Comparison of ENCODE assay signal across 8 cellular contexts in the genomic region with DNA sequence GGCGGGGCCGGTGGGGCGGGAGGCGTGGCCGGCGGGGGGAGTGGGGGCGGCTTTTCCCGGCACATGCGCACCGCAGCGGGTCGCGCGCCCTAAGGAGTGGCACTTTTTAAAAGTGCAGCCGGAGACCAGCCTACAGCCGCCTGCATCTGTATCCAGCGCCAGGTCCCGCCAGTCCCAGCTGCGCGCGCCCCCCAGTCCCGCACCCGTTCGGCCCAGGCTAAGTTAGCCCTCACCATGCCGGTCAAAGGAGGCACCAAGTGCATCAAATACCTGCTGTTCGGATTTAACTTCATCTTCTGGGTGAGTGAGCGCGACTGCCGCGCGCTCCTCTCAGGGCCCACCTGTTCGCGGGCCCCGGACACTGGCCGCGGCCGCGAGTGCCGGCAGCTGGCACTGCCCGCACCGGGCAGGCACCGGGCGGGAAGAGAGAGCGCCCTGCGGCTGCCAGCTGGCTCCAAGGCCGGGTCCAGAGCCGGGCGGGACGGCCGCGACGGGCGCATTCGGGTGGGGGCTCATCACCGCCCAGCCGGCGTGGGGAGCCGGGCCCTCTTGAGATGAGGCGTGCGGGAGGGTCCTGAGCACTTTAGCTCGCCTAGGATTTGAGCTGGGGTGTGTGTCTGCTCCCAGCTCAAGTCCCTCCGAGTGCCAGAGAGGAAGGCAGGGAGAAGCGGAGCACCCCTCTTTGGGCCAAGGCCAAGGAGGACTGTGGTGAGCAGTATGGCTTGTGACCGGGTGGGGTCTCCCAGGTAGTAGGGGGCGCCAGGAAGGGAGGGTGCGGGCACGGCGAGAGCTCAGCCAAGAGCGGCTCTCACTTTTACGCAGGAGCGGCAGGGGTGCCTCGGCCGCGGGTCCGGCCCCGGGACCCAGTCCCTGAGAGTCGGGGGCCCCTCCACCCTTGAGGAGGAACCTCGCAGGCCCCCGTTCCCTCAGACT. TPM values are rescaled to one million over a fixed set of nuclear protein-coding genes. Genes with fewer than 3 reads are reported as not detected.
DNase-seq lines count a peak whose midpoint lies in the region; ATAC-seq and TF ChIP-seq lines count a peak whose summit lies in the region.

A gene with protein sequence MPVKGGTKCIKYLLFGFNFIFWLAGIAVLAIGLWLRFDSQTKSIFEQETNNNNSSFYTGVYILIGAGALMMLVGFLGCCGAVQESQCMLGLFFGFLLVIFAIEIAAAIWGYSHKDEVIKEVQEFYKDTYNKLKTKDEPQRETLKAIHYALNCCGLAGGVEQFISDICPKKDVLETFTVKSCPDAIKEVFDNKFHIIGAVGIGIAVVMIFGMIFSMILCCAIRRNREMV (plus strand): TSS at position 135 of the 933 bp plus-strand sequence. CDS start 100 bp downstream, at position 235.

- peaks cover 42% of the 10 kb centered on the region for H3K36me3 ChIP-seq in SJSA1
- H3K36me3 ChIP-seq in brain microvascular endothelial cell (replicated peaks), result no peaks in the 10 kb centered on the region
- H3K36me3 ChIP-seq in iPS-18a (ENCODE audit: control insufficient read depth, low read depth, low read length), result no peaks in the 10 kb centered on the region
- H3K36me3 ChIP-seq in gastrocnemius medialis, result no peaks in the 10 kb centered on the region

- in situ Hi-C loops in brain microvascular endothelial cell (cut with HindIII; ENCODE audit: low pct_ligation_motif_present, low sequenced_read_pairs), result no loop called here
- in situ Hi-C loops in gastrocnemius medialis (cut with MboI; ENCODE audit: low sequenced_read_pairs in 4 of 4), result no loop called here

- peak; percentile 44 to 69 for TF ChIP-seq POLR2A in gastrocnemius medialis (IDR thresholded peaks at IDR 0.05)

- H3K9ac ChIP-seq in iPS-18a (ENCODE audit: low read length), result peak within 1 kb of the TSS; percentile 65

- DNase-seq in NCI-H2227 (lab: John Stamatoyannopoulos, UW; ENCODE audit: unreplicated experiment) (peak; percentile 38), NCI-H2227 treated with DMSO at 0.1 percent for 48 hours (lab: John Stamatoyannopoulos, UW) (no peak), SJSA1 (ENCODE audit: low read depth in 1 of 2, low spot score in 2 of 2) (peak; percentile 57 to 84), brain microvascular endothelial cell (no peak), gastrocnemius medialis (peak in 1 of 2 donors; percentile 49), GM19240 (ENCODE audit: insufficient read length, low spot score) (no peak)

- intact Hi-C loops in gastrocnemius medialis (cut with DNase I; ENCODE audit: low total_unique reads), result no loop called here

- H3K4me3 ChIP-seq in SJSA1, result peak within 1 kb of the TSS; percentile 90
- peak within 1 kb of the TSS; percentile 66 for H3K4me3 ChIP-seq in brain microvascular endothelial cell (ENCODE audit: low read depth, low read length)
- peak within 1 kb of the TSS; percentile 82 for H3K4me3 ChIP-seq in iPS-18a (ENCODE audit: low read length)
- H3K4me3 ChIP-seq in gastrocnemius medialis, result peak within 1 kb of the TSS; percentile 52 to 90 (median 68)

- peak within 1 kb of the TSS; percentile 94 for H3K27ac ChIP-seq in SJSA1
- H3K27ac ChIP-seq in brain microvascular endothelial cell, result no peak within 1 kb of the TSS
- no peak within 1 kb of the TSS for H3K27ac ChIP-seq in iPS-18a (ENCODE audit: low read length)
- peak within 1 kb of the TSS; percentile 73 to 85 (median 82) for H3K27ac ChIP-seq in gastrocnemius medialis

- TF ChIP-seq CTCF in brain microvascular endothelial cell (IDR thresholded peaks at IDR 0.05; ENCODE audit: low read depth, low read length, missing control alignments) (no peak), gastrocnemius medialis (IDR thresholded peaks at IDR 0.05 in 4 of 5, conservative IDR thresholded peaks at IDR 0.05 in 1 of 5) (no peak)

- peak; percentile 17 to 29 for ATAC-seq in gastrocnemius medialis
- no peak for ATAC-seq in GM21528 (IDR thresholded peaks at IDR 0.05; ENCODE audit: low FRiP score, unreplicated experiment)

- H3K9me3 ChIP-seq in SJSA1 (replicated peaks) (no peaks in the 10 kb centered on the region), iPS-18a (ENCODE audit: control insufficient read depth, low read depth, low read length) (no peaks in the 10 kb centered on the region), gastrocnemius medialis (no peaks in the 10 kb centered on the region)

- H3K27me3 ChIP-seq in SJSA1 (replicated peaks) (no peaks in the 10 kb centered on the region), brain microvascular endothelial cell (replicated peaks) (no peaks in the 10 kb centered on the region), iPS-18a (ENCODE audit: control insufficient read depth, insufficient read depth, low read length) (peaks cover 36% of the 10 kb centered on the region), gastrocnemius medialis (no peaks in the 10 kb centered on the region)

- H3K4me1 ChIP-seq in SJSA1 (replicated peaks) (peaks cover 75% of the 10 kb centered on the region), iPS-18a (ENCODE audit: control insufficient read depth, low read depth, low read length) (peaks cover 48% of the 10 kb centered on the region), gastrocnemius medialis (peaks cover 22 to 34% of the 10 kb centered on the region in 2 donors)

RNA-seq across cellular contexts. Expression of the gene that starts here (rescaled TPM):
- total RNA-seq in SJSA1 (2014; rRNA removed; shearing (Covaris generic)), result 279 and 304 TPM in 2 replicates
- 10 to 100 TPM; 26.7 to 50.6 (median 48.4) TPM for total RNA-seq in gastrocnemius medialis

Comparison
In these comparisons a context has a peak if more than half of its experiments do, and no peak if none do; other contexts are left out.
1. DNase-seq: peak in NCI-H2227 (single experiment) and SJSA1 (2 of 2); none in NCI-H2227 treated with DMSO at 0.1 percent for 48 hours (single experiment), brain microvascular endothelial cell (single experiment) and GM19240 (single experiment).
2. H3K27ac ChIP-seq: peak in SJSA1 (single experiment) and gastrocnemius medialis (4 of 4); none in brain microvascular endothelial cell (single experiment) and iPS-18a (single experiment).
3. Peak in every context shown above with its lines, with median percentiles within 50 percentile points of each other: H3K4me3 ChIP-seq.